In the genomic region with DNA sequence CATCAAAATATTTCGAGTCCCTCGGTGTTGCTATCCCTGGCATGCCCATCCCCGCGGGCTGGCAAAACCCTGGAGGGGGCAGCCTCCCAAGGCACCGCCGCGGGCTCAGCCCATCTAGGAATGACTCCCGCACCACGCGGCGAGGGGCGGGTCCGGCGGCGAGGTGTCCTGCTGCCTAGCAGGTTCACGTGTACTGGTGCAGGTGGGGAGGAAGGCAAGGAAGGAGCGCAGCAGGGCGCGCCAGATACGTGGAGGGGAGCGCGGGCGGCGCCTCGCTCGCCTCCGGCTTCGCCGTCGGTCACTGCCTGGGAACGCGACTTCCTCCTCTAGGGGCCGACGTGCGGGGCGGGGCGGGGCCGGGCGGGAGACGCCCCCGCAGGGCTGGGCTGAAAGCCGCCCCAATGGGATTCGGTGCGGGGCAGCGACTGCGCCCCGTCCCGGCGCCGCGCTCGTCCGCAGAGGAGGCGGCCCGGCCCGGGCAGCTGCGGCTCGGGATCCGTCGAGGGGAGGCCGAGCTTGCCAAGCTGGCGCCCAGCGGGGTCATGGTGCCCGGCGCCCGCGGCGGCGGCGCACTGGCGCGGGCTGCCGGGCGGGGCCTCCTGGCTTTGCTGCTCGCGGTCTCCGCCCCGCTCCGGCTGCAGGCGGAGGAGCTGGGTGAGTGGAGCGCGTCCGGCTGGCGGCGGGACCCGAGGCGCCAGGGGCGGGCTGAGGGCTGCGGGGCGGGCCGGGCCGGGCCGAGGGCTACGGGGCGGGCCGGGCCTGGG, we compare ENCODE assay signal across 8 cellular contexts. TPM values are rescaled to one million over a fixed set of nuclear protein-coding genes. Genes with fewer than 3 reads are reported as not detected.
DNase-seq lines count a peak whose midpoint lies in the region; ATAC-seq, FAIRE-seq and TF ChIP-seq lines count a peak whose summit lies in the region.

A gene (plus strand): TSS at position 435 of the 764 bp plus-strand sequence. CDS start 108 bp downstream, at position 543.

- H3K4me2 ChIP-seq in neuronal stem cell (ENCODE audit: insufficient read depth, low read length, poor library complexity, severe bottlenecking): peak within 1 kb of the TSS; percentile 90

- H3K27ac ChIP-seq in neuronal stem cell (replicated peaks; ENCODE audit: low read length) (no peak within 1 kb of the TSS), tibial nerve (peak within 1 kb of the TSS; percentile 63 to 90 (median 83))

- peaks cover 4 to 28% (median 21%) of the 10 kb centered on the region in 3 experiments for H3K27me3 ChIP-seq in neuronal stem cell (ENCODE audit: control insufficient read depth in 3 of 3, insufficient read depth in 3 of 3, low read depth in 1 of 3, low read length in 3 of 3)
- no peaks in the 10 kb centered on the region for H3K27me3 ChIP-seq in tibial nerve

- peak; percentile 16 to 43 for TF ChIP-seq POLR2A in tibial nerve (IDR thresholded peaks at IDR 0.05)

- WGBS in neuronal stem cell (ENCODE audit: extremely low coverage in 2 of 2, insufficient read length in 2 of 2, insufficient replicate concordance in 1 of 2), 2 donors: no CpG with 5 or more reads among the region's 96 CpGs
- 4 to 7% methylated on average over 15 to 25 of the region's 96 CpGs for WGBS in tibial nerve, 2 donors

- H3K4me1 ChIP-seq in neuronal stem cell (ENCODE audit: control insufficient read depth in 2 of 2, insufficient read depth in 1 of 2, low read depth in 1 of 2, low read length in 2 of 2) (peaks cover 3% of the 10 kb centered on the region in 2 donors), tibial nerve (peaks cover 0 to 26% (median 7%) of the 10 kb centered on the region in 4 donors)

- peak within 1 kb of the TSS; percentile 85 for H3K23ac ChIP-seq in neuronal stem cell (ENCODE audit: low read depth, low read length, poor library complexity)

- no peak within 1 kb of the TSS for H3K14ac ChIP-seq in neuronal stem cell (ENCODE audit: low read length)

- no peaks in the 10 kb centered on the region for H3K79me1 ChIP-seq in neuronal stem cell (ENCODE audit: low read depth, low read length)

- peak within 1 kb of the TSS; percentile 95 for H2AFZ ChIP-seq in neuronal stem cell (ENCODE audit: low read length)

- H4K8ac ChIP-seq in neuronal stem cell (ENCODE audit: low read depth, low read length): no peak within 1 kb of the TSS

- TF ChIP-seq CTCF in tibial nerve (IDR thresholded peaks at IDR 0.05): no peak

- peak within 1 kb of the TSS; percentile 90 for H3K18ac ChIP-seq in neuronal stem cell (ENCODE audit: low read length)

- no peak within 1 kb of the TSS for H2AK5ac ChIP-seq in neuronal stem cell (ENCODE audit: low read depth, low read length)

- no peak within 1 kb of the TSS for H2BK5ac ChIP-seq in neuronal stem cell (ENCODE audit: low read length)

- H3K4ac ChIP-seq in neuronal stem cell (ENCODE audit: low read length): no peak within 1 kb of the TSS

- H2BK12ac ChIP-seq in neuronal stem cell (ENCODE audit: low read length): no peak within 1 kb of the TSS

- peak; percentile 62 for ATAC-seq in GM21447 (IDR thresholded peaks at IDR 0.05; ENCODE audit: unreplicated experiment)

- DNase-seq in DMS153 treated with DMSO at 0.1 percent for 48 hours (lab: John Stamatoyannopoulos, UW; ENCODE audit: unreplicated experiment): peak; percentile 37
- peak; percentile 66 for DNase-seq in HTR-8/SVneo (ENCODE audit: insufficient read length, low spot score)
- DNase-seq in SHP77 (lab: John Stamatoyannopoulos, UW): peak; percentile 68 to 72
- DNase-seq in activated naive CD4-positive, alpha-beta T cell treated with anti-CD3 and anti-CD28 coated beads, Interleukin-2, amount 50 U/mL, for 16 hours: peak; percentile 53
- peak; percentile 69 for DNase-seq in germinal center (ENCODE audit: low spot score)
- DNase-seq in neuronal stem cell (ENCODE audit: low spot score): peak; percentile 61
- DNase-seq in tibial nerve (ENCODE audit: low spot score in 2 of 2): peak in 1 of 2 donors; percentile 25

- H2BK15ac ChIP-seq in neuronal stem cell (ENCODE audit: low read length): no peak within 1 kb of the TSS

- peaks cover 2 to 8% of the 10 kb centered on the region in 2 donors for H3K9me3 ChIP-seq in neuronal stem cell (replicated peaks in 1 of 2; ENCODE audit: control insufficient read depth in 2 of 2, insufficient read depth in 1 of 2, low read depth in 1 of 2, low read length in 2 of 2)
- no peaks in the 10 kb centered on the region for H3K9me3 ChIP-seq in tibial nerve

- peak within 1 kb of the TSS; percentile 64 for H2BK120ac ChIP-seq in neuronal stem cell (ENCODE audit: low read depth, low read length)

- H3K36me3 ChIP-seq in neuronal stem cell (replicated peaks in 1 of 2; ENCODE audit: control insufficient read depth in 2 of 2, insufficient read depth in 2 of 2, low read length in 2 of 2): no peaks in the 10 kb centered on the region
- no peaks in the 10 kb centered on the region for H3K36me3 ChIP-seq in tibial nerve

- H4K91ac ChIP-seq in neuronal stem cell (ENCODE audit: low read depth, low read length, poor library complexity): no peak within 1 kb of the TSS

- H3K9ac ChIP-seq in neuronal stem cell (ENCODE audit: low read depth, low read length, poor library complexity): peak within 1 kb of the TSS; percentile 78

- FAIRE-seq in HTR-8/SVneo (lab: Jason Lieb, UNC): peak; percentile 63

- TF ChIP-seq EP300 in tibial nerve (IDR thresholded peaks at IDR 0.05): no peak

- H3K4me3 ChIP-seq in neuronal stem cell (ENCODE audit: low read length in 2 of 2) (peak within 1 kb of the TSS; percentile 67 to 86), tibial nerve (peak within 1 kb of the TSS; percentile 62 to 84 (median 74))

RNA-seq across cellular contexts. Expression of the gene that starts here (rescaled TPM):
- polyA plus RNA-seq in neuronal stem cell (2013, experiment 1 of 2): 2.3 TPM
- polyA plus RNA-seq in neuronal stem cell (2013, experiment 2 of 2): 2.3 TPM
- 10 to 100 TPM in 2 of 4 donors, 1 to 10 TPM in 2; 6.9 to 13.2 (median 10.0) TPM for total RNA-seq in tibial nerve
